ENCODE assay signal across 3 cellular contexts in the genomic region with DNA sequence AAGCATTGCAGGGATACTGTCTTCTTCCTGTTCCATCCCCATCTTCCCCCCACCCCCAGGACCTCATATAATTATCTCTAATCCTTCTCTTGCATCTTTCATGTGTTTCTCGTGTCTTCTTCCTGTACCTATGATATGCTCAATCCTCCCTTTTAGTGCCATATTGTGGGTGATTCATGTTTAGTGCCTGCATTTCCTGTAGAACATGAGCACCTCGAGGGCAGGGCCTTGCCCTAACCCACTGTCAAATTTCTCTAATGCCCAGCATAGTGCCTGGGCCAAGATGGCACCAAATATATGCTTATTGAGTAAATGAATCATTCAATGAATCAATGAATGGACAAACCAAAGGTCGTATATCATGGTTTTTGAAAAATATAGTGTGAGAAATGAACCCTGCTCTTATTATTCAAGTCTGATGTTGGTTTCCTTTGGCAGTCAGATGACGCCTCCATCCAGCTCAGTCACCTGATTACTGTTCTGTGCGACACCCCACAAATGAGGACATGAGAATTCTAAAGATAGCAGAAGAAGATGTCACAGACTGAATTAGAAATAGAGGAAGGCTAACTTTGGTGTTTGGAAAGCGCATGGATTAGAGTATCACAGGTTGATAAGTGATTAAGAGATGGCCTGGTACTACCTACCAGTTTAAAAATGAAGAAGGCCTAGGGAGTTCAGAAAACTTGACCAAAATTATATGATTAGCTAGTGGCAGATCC.
TF ChIP-seq lines count a peak whose summit lies in the region.

No MANE protein-coding gene starts in this region.

TF ChIP-seq in SK-N-SH treated with all-trans-retinoic acid at 6 μM for 48 hours, 23 proteins besides CTCF, POLR2A, EP300 and RAD21:
- TF ChIP-seq, protein P1, sequence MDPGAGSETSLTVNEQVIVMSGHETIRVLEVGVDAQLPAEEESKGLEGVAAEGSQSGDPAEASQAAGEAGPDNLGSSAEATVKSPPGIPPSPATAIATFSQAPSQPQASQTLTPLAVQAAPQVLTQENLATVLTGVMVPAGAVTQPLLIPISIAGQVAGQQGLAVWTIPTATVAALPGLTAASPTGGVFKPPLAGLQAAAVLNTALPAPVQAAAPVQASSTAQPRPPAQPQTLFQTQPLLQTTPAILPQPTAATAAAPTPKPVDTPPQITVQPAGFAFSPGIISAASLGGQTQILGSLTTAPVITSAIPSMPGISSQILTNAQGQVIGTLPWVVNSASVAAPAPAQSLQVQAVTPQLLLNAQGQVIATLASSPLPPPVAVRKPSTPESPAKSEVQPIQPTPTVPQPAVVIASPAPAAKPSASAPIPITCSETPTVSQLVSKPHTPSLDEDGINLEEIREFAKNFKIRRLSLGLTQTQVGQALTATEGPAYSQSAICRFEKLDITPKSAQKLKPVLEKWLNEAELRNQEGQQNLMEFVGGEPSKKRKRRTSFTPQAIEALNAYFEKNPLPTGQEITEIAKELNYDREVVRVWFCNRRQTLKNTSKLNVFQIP (CRISPR knock-in tag; IDR thresholded peaks at IDR 0.05; ENCODE audit: borderline replicate concordance, low read depth): no peak
- TF ChIP-seq ZFP30 (CRISPR knock-in tag; IDR thresholded peaks at IDR 0.05) (peak; percentile 56), ESRRG (CRISPR knock-in tag; IDR thresholded peaks at IDR 0.05) (no peak), TOX (CRISPR knock-in tag; IDR thresholded peaks at IDR 0.05; ENCODE audit: borderline replicate concordance) (no peak)
TF ChIP-seq in SK-N-SH treated with all-trans-retinoic acid at 6 μM for 48 hours: peak in this region for 1.

TF ChIP-seq in SK-N-SH, 30 proteins besides CTCF, POLR2A, EP300 and RAD21 (continued from another document):
- TF ChIP-seq EZH2phosphoT487 (IDR thresholded peaks at IDR 0.05; ENCODE audit: borderline replicate concordance, low read depth): no peak
- TF ChIP-seq NFIC (IDR thresholded peaks at IDR 0.05; ENCODE audit: borderline replicate concordance): no peak
TF ChIP-seq in SK-N-SH: peak in this region for 0.

TF ChIP-seq in HepG2, 621 proteins besides CTCF, POLR2A, EP300 and RAD21 (continued from another document):
- TF ChIP-seq, protein P2, sequence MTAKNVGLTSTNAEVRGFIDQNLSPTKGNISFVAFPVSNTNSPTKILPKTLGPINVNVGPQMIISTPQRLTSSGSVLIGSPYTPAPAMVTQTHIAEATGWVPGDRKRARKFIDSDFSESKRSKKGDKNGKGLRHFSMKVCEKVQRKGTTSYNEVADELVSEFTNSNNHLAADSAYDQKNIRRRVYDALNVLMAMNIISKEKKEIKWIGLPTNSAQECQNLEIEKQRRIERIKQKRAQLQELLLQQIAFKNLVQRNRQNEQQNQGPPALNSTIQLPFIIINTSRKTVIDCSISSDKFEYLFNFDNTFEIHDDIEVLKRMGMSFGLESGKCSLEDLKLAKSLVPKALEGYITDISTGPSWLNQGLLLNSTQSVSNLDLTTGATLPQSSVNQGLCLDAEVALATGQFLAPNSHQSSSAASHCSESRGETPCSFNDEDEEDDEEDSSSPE (CRISPR knock-in tag; IDR thresholded peaks at IDR 0.05): no peak
- TF ChIP-seq GABPB1 (CRISPR knock-in tag; IDR thresholded peaks at IDR 0.05): no peak
- no peak for TF ChIP-seq ZNF775 (CRISPR knock-in tag; IDR thresholded peaks at IDR 0.05; ENCODE audit: borderline replicate concordance)
- no peak for TF ChIP-seq JUND (CRISPR knock-in tag; IDR thresholded peaks at IDR 0.05)
- TF ChIP-seq, protein P3, sequence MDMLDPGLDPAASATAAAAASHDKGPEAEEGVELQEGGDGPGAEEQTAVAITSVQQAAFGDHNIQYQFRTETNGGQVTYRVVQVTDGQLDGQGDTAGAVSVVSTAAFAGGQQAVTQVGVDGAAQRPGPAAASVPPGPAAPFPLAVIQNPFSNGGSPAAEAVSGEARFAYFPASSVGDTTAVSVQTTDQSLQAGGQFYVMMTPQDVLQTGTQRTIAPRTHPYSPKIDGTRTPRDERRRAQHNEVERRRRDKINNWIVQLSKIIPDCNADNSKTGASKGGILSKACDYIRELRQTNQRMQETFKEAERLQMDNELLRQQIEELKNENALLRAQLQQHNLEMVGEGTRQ (IDR thresholded peaks at IDR 0.05; ENCODE audit: low read depth, low read length): no peak
- TF ChIP-seq, protein P3 (CRISPR knock-in tag; IDR thresholded peaks at IDR 0.05; ENCODE audit: borderline replicate concordance): no peak
- TF ChIP-seq ZNF251 (CRISPR knock-in tag; IDR thresholded peaks at IDR 0.05): no peak
- TF ChIP-seq, protein P4, sequence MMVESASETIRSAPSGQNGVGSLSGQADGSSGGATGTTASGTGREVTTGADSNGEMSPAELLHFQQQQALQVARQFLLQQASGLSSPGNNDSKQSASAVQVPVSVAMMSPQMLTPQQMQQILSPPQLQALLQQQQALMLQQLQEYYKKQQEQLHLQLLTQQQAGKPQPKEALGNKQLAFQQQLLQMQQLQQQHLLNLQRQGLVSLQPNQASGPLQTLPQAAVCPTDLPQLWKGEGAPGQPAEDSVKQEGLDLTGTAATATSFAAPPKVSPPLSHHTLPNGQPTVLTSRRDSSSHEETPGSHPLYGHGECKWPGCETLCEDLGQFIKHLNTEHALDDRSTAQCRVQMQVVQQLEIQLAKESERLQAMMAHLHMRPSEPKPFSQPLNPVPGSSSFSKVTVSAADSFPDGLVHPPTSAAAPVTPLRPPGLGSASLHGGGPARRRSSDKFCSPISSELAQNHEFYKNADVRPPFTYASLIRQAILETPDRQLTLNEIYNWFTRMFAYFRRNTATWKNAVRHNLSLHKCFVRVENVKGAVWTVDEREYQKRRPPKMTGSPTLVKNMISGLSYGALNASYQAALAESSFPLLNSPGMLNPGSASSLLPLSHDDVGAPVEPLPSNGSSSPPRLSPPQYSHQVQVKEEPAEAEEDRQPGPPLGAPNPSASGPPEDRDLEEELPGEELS (CRISPR knock-in tag; IDR thresholded peaks at IDR 0.05): no peak
- TF ChIP-seq ATF1 (CRISPR knock-in tag; IDR thresholded peaks at IDR 0.05): no peak
- TF ChIP-seq, protein P5, sequence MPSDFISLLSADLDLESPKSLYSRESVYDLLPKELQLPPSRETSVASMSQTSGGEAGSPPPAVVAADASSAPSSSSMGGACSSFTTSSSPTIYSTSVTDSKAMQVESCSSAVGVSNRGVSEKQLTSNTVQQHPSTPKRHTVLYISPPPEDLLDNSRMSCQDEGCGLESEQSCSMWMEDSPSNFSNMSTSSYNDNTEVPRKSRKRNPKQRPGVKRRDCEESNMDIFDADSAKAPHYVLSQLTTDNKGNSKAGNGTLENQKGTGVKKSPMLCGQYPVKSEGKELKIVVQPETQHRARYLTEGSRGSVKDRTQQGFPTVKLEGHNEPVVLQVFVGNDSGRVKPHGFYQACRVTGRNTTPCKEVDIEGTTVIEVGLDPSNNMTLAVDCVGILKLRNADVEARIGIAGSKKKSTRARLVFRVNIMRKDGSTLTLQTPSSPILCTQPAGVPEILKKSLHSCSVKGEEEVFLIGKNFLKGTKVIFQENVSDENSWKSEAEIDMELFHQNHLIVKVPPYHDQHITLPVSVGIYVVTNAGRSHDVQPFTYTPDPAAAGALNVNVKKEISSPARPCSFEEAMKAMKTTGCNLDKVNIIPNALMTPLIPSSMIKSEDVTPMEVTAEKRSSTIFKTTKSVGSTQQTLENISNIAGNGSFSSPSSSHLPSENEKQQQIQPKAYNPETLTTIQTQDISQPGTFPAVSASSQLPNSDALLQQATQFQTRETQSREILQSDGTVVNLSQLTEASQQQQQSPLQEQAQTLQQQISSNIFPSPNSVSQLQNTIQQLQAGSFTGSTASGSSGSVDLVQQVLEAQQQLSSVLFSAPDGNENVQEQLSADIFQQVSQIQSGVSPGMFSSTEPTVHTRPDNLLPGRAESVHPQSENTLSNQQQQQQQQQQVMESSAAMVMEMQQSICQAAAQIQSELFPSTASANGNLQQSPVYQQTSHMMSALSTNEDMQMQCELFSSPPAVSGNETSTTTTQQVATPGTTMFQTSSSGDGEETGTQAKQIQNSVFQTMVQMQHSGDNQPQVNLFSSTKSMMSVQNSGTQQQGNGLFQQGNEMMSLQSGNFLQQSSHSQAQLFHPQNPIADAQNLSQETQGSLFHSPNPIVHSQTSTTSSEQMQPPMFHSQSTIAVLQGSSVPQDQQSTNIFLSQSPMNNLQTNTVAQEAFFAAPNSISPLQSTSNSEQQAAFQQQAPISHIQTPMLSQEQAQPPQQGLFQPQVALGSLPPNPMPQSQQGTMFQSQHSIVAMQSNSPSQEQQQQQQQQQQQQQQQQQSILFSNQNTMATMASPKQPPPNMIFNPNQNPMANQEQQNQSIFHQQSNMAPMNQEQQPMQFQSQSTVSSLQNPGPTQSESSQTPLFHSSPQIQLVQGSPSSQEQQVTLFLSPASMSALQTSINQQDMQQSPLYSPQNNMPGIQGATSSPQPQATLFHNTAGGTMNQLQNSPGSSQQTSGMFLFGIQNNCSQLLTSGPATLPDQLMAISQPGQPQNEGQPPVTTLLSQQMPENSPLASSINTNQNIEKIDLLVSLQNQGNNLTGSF (CRISPR knock-in tag; IDR thresholded peaks at IDR 0.05): no peak
- TF ChIP-seq, protein P6, sequence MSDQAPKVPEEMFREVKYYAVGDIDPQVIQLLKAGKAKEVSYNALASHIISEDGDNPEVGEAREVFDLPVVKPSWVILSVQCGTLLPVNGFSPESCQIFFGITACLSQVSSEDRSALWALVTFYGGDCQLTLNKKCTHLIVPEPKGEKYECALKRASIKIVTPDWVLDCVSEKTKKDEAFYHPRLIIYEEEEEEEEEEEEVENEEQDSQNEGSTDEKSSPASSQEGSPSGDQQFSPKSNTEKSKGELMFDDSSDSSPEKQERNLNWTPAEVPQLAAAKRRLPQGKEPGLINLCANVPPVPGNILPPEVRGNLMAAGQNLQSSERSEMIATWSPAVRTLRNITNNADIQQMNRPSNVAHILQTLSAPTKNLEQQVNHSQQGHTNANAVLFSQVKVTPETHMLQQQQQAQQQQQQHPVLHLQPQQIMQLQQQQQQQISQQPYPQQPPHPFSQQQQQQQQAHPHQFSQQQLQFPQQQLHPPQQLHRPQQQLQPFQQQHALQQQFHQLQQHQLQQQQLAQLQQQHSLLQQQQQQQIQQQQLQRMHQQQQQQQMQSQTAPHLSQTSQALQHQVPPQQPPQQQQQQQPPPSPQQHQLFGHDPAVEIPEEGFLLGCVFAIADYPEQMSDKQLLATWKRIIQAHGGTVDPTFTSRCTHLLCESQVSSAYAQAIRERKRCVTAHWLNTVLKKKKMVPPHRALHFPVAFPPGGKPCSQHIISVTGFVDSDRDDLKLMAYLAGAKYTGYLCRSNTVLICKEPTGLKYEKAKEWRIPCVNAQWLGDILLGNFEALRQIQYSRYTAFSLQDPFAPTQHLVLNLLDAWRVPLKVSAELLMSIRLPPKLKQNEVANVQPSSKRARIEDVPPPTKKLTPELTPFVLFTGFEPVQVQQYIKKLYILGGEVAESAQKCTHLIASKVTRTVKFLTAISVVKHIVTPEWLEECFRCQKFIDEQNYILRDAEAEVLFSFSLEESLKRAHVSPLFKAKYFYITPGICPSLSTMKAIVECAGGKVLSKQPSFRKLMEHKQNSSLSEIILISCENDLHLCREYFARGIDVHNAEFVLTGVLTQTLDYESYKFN (CRISPR knock-in tag; conservative IDR thresholded peaks at IDR 0.05): no peak
- TF ChIP-seq SETDB1 (CRISPR knock-in tag; IDR thresholded peaks at IDR 0.05; ENCODE audit: borderline replicate concordance): no peak
- no peak for TF ChIP-seq TMF1 (CRISPR knock-in tag; IDR thresholded peaks at IDR 0.05; ENCODE audit: low read depth)
- TF ChIP-seq, protein P7, sequence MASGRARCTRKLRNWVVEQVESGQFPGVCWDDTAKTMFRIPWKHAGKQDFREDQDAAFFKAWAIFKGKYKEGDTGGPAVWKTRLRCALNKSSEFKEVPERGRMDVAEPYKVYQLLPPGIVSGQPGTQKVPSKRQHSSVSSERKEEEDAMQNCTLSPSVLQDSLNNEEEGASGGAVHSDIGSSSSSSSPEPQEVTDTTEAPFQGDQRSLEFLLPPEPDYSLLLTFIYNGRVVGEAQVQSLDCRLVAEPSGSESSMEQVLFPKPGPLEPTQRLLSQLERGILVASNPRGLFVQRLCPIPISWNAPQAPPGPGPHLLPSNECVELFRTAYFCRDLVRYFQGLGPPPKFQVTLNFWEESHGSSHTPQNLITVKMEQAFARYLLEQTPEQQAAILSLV (CRISPR knock-in tag; IDR thresholded peaks at IDR 0.05; ENCODE audit: borderline replicate concordance): no peak
